ENCODE assay signal across 36 cellular contexts in genomic region chr11:50379484-50379883, GRCh38.
"Had no signal": no experiment of that assay in that cellular context is flagged by ENCODE, and none has a peak within 500 bp of the region (broad histone marks: within the 10 kb centered on the region; RNA-seq: fewer than 3 reads in every experiment).

No MANE protein-coding gene starts in this region.

- DNase-seq: activated B cell treated with CpG ODN at 0.5 μM for 24 hours; activated CD4-positive, alpha-beta memory T cell treated with anti-CD3 and anti-CD28 coated beads for 36 hours; activated CD4-positive, alpha-beta T cell treated with anti-CD3 and anti-CD28 coated beads for 4 hours; activated CD4-positive, alpha-beta T cell treated with anti-CD3 and anti-CD28 coated beads, Interleukin-2, amount 10 ng/mL, durations not matched to agents 24 days and 14 days; activated CD4-positive, alpha-beta T cell treated with anti-CD3 and anti-CD28 coated beads, Interleukin-2, amount 50 U/mL, for 1 hour; activated CD4-positive, alpha-beta T cell treated with anti-CD3 and anti-CD28 coated beads, Interleukin-2, amount 50 U/mL, for 4 hours; activated CD4-positive, CD25-positive, alpha-beta regulatory T cell treated with anti-CD3 and anti-CD28 coated beads, Interleukin-2, amount 50 U/mL, for 72 hours; activated CD8-positive, alpha-beta memory T cell treated with anti-CD3 and anti-CD28 coated beads, Interleukin-2, amount 50 U/mL, for 4 hours; activated CD8-positive, alpha-beta T cell treated with anti-CD3 and anti-CD28 coated beads for 36 hours; activated effector memory CD4-positive, alpha-beta T cell treated with anti-CD3 and anti-CD28 coated beads, Interleukin-2, amount 50 U/mL, for 16 hours; activated gamma-delta T cell treated with Interleukin-2 at 50 U/mL for 16 hours; activated naive CD4-positive, alpha-beta T cell; activated naive CD4-positive, alpha-beta T cell treated with anti-CD3 and anti-CD28 coated beads for 36 hours; activated naive CD4-positive, alpha-beta T cell treated with anti-CD3 and anti-CD28 coated beads, Interleukin-2, amount 50 U/mL, for 16 hours; activated naive CD8-positive, alpha-beta T cell treated with anti-CD3 and anti-CD28 coated beads for 36 hours; activated T-cell treated with anti-CD3 and anti-CD28 coated beads for 4 hours; activated T-cell treated with anti-CD3 and anti-CD28 coated beads, Interleukin-2, amount 50 U/mL, for 1 hour; activated T-cell treated with anti-CD3 and anti-CD28 coated beads, Interleukin-2, amount 50 U/mL, for 4 hours; activated T-cell treated with anti-CD3 and anti-CD28 coated beads, Interleukin-2, amount 50 U/mL, for 72 hours; adrenal gland; amniotic stem cell; aorta; body of pancreas; brain microvascular endothelial cell; central memory CD4-positive, alpha-beta T cell; T-helper 2 cell; T-helper 9 cell had no signal

- H3K4me1 ChIP-seq: adrenal gland, body of pancreas, breast epithelium had no signal

- H3K4me3 Mint-ChIP-seq: activated B cell treated with CpG ODN at 0.5 μM for 24 hours; activated CD4-positive, alpha-beta memory T cell treated with anti-CD3 and anti-CD28 coated beads for 36 hours; activated CD4-positive, alpha-beta T cell treated with anti-CD3 and anti-CD28 coated beads, Interleukin-2, amount 10 ng/mL, durations not matched to agents 24 days and 14 days; activated CD8-positive, alpha-beta T cell treated with anti-CD3 and anti-CD28 coated beads for 36 hours; activated naive CD4-positive, alpha-beta T cell treated with anti-CD3 and anti-CD28 coated beads for 36 hours; activated naive CD8-positive, alpha-beta T cell treated with anti-CD3 and anti-CD28 coated beads for 36 hours; activated T-cell treated with anti-CD3 and anti-CD28 coated beads, Interleukin-2, amount 50 U/mL, for 4 hours; activated T-cell treated with anti-CD3 and anti-CD28 coated beads, Interleukin-2, amount 50 U/mL, for 72 hours; activated T-helper 1 cell treated with anti-CD3 and anti-CD28 coated beads, Interleukin-12 subunit alpha, Interleukin-12 subunit beta, Interleukin-2, Interleukin-4 antibody, amounts not matched to agents 30 ng/mL and 10 ng/mL and 1 ng/mL, durations not matched to agents 14 hours and 24 hours and 36 hours; activated T-helper 17 cell treated with anti-CD3 and anti-CD28 coated beads, Interleukin-2, amount 50 U/mL, for 72 hours; T-helper 1 cell treated with Interleukin-12 subunit alpha and Interleukin-12 subunit beta and Interleukin-4 antibody, amounts not matched to agents 30 μg/mL and 1 μg/mL, for 36 hours; T-helper 2 cell treated with Interferon-gamma antibody and Interleukin-4, amounts not matched to agents 5 μg/mL and 100 μg/mL, for 36 hours had no signal

- H3K27ac Mint-ChIP-seq: activated B cell treated with CpG ODN at 0.5 μM for 24 hours; activated CD4-positive, alpha-beta memory T cell treated with anti-CD3 and anti-CD28 coated beads for 36 hours; activated CD4-positive, alpha-beta T cell treated with anti-CD3 and anti-CD28 coated beads, Interleukin-2, amount 10 ng/mL, durations not matched to agents 24 days and 14 days; activated CD8-positive, alpha-beta T cell treated with anti-CD3 and anti-CD28 coated beads for 36 hours; activated naive CD4-positive, alpha-beta T cell treated with anti-CD3 and anti-CD28 coated beads for 36 hours; activated naive CD4-positive, alpha-beta T cell treated with anti-CD3 and anti-CD28 coated beads, Interleukin-2, amount 50 U/mL, for 72 hours; activated naive CD8-positive, alpha-beta T cell treated with anti-CD3 and anti-CD28 coated beads for 36 hours; activated T-cell treated with anti-CD3 and anti-CD28 coated beads, Interleukin-2, amount 50 U/mL, for 72 hours; activated T-helper 1 cell treated with anti-CD3 and anti-CD28 coated beads, Interleukin-12 subunit alpha, Interleukin-12 subunit beta, Interleukin-2, Interleukin-4 antibody, amounts not matched to agents 30 ng/mL and 10 ng/mL and 1 ng/mL, durations not matched to agents 14 hours and 24 hours and 36 hours; activated T-helper 17 cell treated with anti-CD3 and anti-CD28 coated beads, Interleukin-2, amount 50 U/mL, for 72 hours; T-helper 1 cell treated with Interleukin-12 subunit alpha and Interleukin-12 subunit beta and Interleukin-4 antibody, amounts not matched to agents 30 μg/mL and 1 μg/mL, for 36 hours; T-helper 2 cell treated with Interferon-gamma antibody and Interleukin-4, amounts not matched to agents 5 μg/mL and 100 μg/mL, for 36 hours had no signal

- H3K27me3 ChIP-seq: adrenal gland, body of pancreas, brain microvascular endothelial cell, breast epithelium had no signal

- H3K36me3 ChIP-seq: adrenal gland, brain microvascular endothelial cell, breast epithelium had no signal

- FAIRE-seq: astrocyte, TTC549 had no signal

- H3K4me3 ChIP-seq: adrenal gland, body of pancreas, breast epithelium had no signal

- H3K36me3 Mint-ChIP-seq: activated naive CD8-positive, alpha-beta T cell treated with anti-CD3 and anti-CD28 coated beads for 36 hours had no signal

- H3K27me3 Mint-ChIP-seq: activated B cell treated with CpG ODN at 0.5 μM for 24 hours; activated CD4-positive, alpha-beta memory T cell treated with anti-CD3 and anti-CD28 coated beads for 36 hours; activated CD4-positive, alpha-beta T cell treated with anti-CD3 and anti-CD28 coated beads, Interleukin-2, amount 10 ng/mL, durations not matched to agents 24 days and 14 days; activated CD8-positive, alpha-beta T cell treated with anti-CD3 and anti-CD28 coated beads for 36 hours; activated naive CD8-positive, alpha-beta T cell treated with anti-CD3 and anti-CD28 coated beads for 36 hours; activated T-helper 17 cell treated with anti-CD3 and anti-CD28 coated beads, Interleukin-2, amount 50 U/mL, for 72 hours had no signal

- H3K27ac ChIP-seq: adrenal gland, body of pancreas, brain microvascular endothelial cell, breast epithelium, VCaP had no signal

- H3K4me1 Mint-ChIP-seq: activated B cell treated with CpG ODN at 0.5 μM for 24 hours; activated CD4-positive, alpha-beta T cell treated with anti-CD3 and anti-CD28 coated beads, Interleukin-2, amount 10 ng/mL, durations not matched to agents 24 days and 14 days; activated naive CD8-positive, alpha-beta T cell treated with anti-CD3 and anti-CD28 coated beads for 36 hours; activated T-helper 17 cell treated with anti-CD3 and anti-CD28 coated beads, Interleukin-2, amount 50 U/mL, for 72 hours had no signal

- ATAC-seq: activated CD8-positive, alpha-beta T cell treated with anti-CD3 and anti-CD28 coated beads for 36 hours; activated naive CD4-positive, alpha-beta T cell treated with anti-CD3 and anti-CD28 coated beads, Interleukin-2, amount 50 U/mL, for 72 hours; activated T-cell treated with anti-CD3 and anti-CD28 coated beads, Interleukin-2, amount 50 U/mL, for 4 hours; activated T-cell treated with anti-CD3 and anti-CD28 coated beads, Interleukin-2, amount 50 U/mL, for 72 hours; activated T-helper 17 cell treated with anti-CD3 and anti-CD28 coated beads, Interleukin-2, amount 50 U/mL, for 72 hours; body of pancreas had no signal
